Comparison of ENCODE assay signal across 5 cellular contexts in the genomic region with DNA sequence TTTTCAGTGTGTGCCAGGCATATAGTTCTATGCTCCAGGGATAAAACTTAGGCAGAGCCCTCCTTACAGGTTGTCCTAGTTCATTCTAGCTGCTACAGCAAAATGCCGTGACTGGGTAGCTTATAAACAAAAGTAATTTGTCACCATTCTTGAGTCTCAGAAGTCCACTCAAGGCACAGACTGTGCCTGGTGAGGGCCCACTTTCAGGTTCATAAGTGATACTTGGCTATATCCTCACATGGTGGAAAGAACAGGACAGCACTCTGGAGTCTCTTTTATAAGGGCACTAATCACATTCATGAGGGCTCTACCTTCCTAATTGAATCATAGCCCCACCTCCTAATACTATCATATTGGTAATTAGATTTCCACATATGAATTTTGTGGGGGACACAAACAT.
"Had no signal": no experiment of that assay in that cellular context is flagged by ENCODE, and none has a peak within 500 bp of the region (broad histone marks: within the 10 kb centered on the region; RNA-seq: fewer than 3 reads in every experiment).

No MANE protein-coding gene starts in this region.

- DNase-seq: H9, HCEC 1CT, IMR-90 had no signal

- H3K9me3 Mint-ChIP-seq: GM23338, H9 had no signal

- H3K27ac Mint-ChIP-seq: GM23338, H9 had no signal

- H3K4me2 ChIP-seq: GM23338 had no signal

- H3K4me3 Mint-ChIP-seq: GM23338, H9 had no signal

- H3K4me3 ChIP-seq: GM23338, K562 had no signal

- H2AFZ ChIP-seq: GM23338 had no signal

- ATAC-seq: GM23338, K562 had no signal

- H3K4me1 Mint-ChIP-seq: GM23338, H9 had no signal
